Comparison of ENCODE assay signal across 8 cellular contexts in genomic region chr14:106335108-106335429, GRCh38.
DNase-seq lines count a peak whose midpoint lies in the region; ATAC-seq, FAIRE-seq and TF ChIP-seq lines count a peak whose summit lies in the region.
"Not testable (repeated sequence)": the region's sequence is repeated elsewhere in the genome, so short reads cannot be mapped to it uniquely, and the experiment has no call there.

No MANE protein-coding gene starts in this region.

- H3K27me3 Mint-ChIP-seq in CD8-positive, alpha-beta T cell (ENCODE audit: low read depth): peaks cover 24% of the 10 kb centered on the region
- H3K27me3 Mint-ChIP-seq in activated CD8-positive, alpha-beta T cell treated with anti-CD3 and anti-CD28 coated beads, Interleukin-2, amount 10 ng/mL, durations not matched to agents 7 days and 5 days (ENCODE audit: low read depth): peaks cover 32% of the 10 kb centered on the region
- H3K27me3 Mint-ChIP-seq in naive B cell: not testable (repeated sequence)

- not testable (repeated sequence) for DNase-seq in CD8-positive, alpha-beta T cell; OCI-LY7 (ENCODE audit: low spot score); activated CD8-positive, alpha-beta T cell treated with anti-CD3 and anti-CD28 coated beads, Interleukin-2, amount 10 ng/mL, durations not matched to agents 7 days and 5 days; GM12878 (ENCODE audit: low read depth, low spot score); naive B cell

- not testable (repeated sequence) for H3K4me1 ChIP-seq in CD8-positive, alpha-beta T cell (ENCODE audit: insufficient read depth, low read length); GM12878 (ENCODE audit: control insufficient read depth, insufficient read depth, low read length)
- H3K4me1 ChIP-seq in Loucy (ENCODE audit: insufficient read depth, low read length, poor library complexity, severe bottlenecking) (peaks cover 44% of the 10 kb centered on the region), OCI-LY7 (ENCODE audit: insufficient read depth, low read length, poor library complexity, severe bottlenecking) (peaks cover 46% of the 10 kb centered on the region)

- H3K9ac ChIP-seq in Loucy (ENCODE audit: low read depth, low read length, poor library complexity, severe bottlenecking): peak overlapping the region; percentile 75
- not testable (repeated sequence) for H3K9ac ChIP-seq in GM12878 (ENCODE audit: control insufficient read depth, insufficient read depth, low read length)

- CTCF ChIA-PET in CD8-positive, alpha-beta T cell (lab: Charles Lee); OCI-LY7 (lab: Charles Lee; ENCODE audit: unreplicated experiment); GM12878 (lab: Yijun Ruan, JAX): not testable (repeated sequence)
- CTCF ChIA-PET in activated CD8-positive, alpha-beta T cell treated with anti-CD3 and anti-CD28 coated beads, Interleukin-2, amount 10 ng/mL, durations not matched to agents 7 days and 5 days (lab: Charles Lee): interaction anchor here (0.7 kb wide), 1 partner anchor 43 kb away, joined by 3 read pairs; no protein-coding TSS in a partner anchor

- not testable (repeated sequence) for H2AFZ ChIP-seq in Loucy (ENCODE audit: low read length); GM12878 (ENCODE audit: control insufficient read depth, low read depth, low read length)
- peak overlapping the region; percentile 94 for H2AFZ ChIP-seq in OCI-LY7 (ENCODE audit: low read length)

- not testable (repeated sequence) for H3K4me1 Mint-ChIP-seq in CD8-positive, alpha-beta T cell (ENCODE audit: low read depth); activated CD8-positive, alpha-beta T cell treated with anti-CD3 and anti-CD28 coated beads, Interleukin-2, amount 10 ng/mL, durations not matched to agents 7 days and 5 days (ENCODE audit: low read depth)
- H3K4me1 Mint-ChIP-seq in naive B cell: peaks cover 0 to 15% (median 0%) of the 10 kb centered on the region in 3 donors

- not testable (repeated sequence) for H3K27ac ChIP-seq in 22Rv1; CD8-positive, alpha-beta T cell (ENCODE audit: low read depth, low read length); GM12878 (ENCODE audit: control insufficient read depth, insufficient read depth)
- H3K27ac ChIP-seq in OCI-LY7 (ENCODE audit: low read depth, low read length, poor library complexity, severe bottlenecking): peak overlapping the region; percentile 30

- not testable (repeated sequence) for H3K9me3 Mint-ChIP-seq in CD8-positive, alpha-beta T cell; activated CD8-positive, alpha-beta T cell treated with anti-CD3 and anti-CD28 coated beads, Interleukin-2, amount 10 ng/mL, durations not matched to agents 7 days and 5 days (ENCODE audit: insufficient read depth); naive B cell

- RAD21 ChIA-PET in GM12878 (lab: Charles Lee; ENCODE audit: unreplicated experiment): not testable (repeated sequence)

- H3K27me3 ChIP-seq in CD8-positive, alpha-beta T cell (ENCODE audit: insufficient read depth, low read length); Loucy (ENCODE audit: insufficient read depth, low read length, poor library complexity, severe bottlenecking); GM12878 (replicated peaks in 1 of 2; ENCODE audit: control insufficient read depth in 2 of 2, insufficient read depth in 2 of 2, low read length in 1 of 2): not testable (repeated sequence)

- POLR2A ChIA-PET in CD8-positive, alpha-beta T cell (lab: Charles Lee); OCI-LY7 (lab: Charles Lee); activated CD8-positive, alpha-beta T cell treated with anti-CD3 and anti-CD28 coated beads, Interleukin-2, amount 10 ng/mL, durations not matched to agents 7 days and 5 days (lab: Charles Lee); GM12878 (lab: Charles Lee): not testable (repeated sequence)

- FAIRE-seq in GM12878 (lab: Jason Lieb, UNC): not testable (repeated sequence)

- TF ChIP-seq EP300 in GM12878 (IDR thresholded peaks at IDR 0.05; ENCODE audit: borderline replicate concordance in 1 of 2, control insufficient read depth in 1 of 2, low read depth in 2 of 2, low read length in 2 of 2): not testable (repeated sequence)

- H3K36me3 ChIP-seq in CD8-positive, alpha-beta T cell (ENCODE audit: insufficient read depth, low read length); Loucy (ENCODE audit: insufficient read depth, low read length); OCI-LY7 (ENCODE audit: insufficient read depth, low read length); GM12878 (ENCODE audit: control insufficient read depth in 2 of 2, insufficient read depth in 2 of 2, low read length in 1 of 2): not testable (repeated sequence)

- peaks cover 40% of the 10 kb centered on the region for H3K79me2 ChIP-seq in Loucy (ENCODE audit: insufficient read depth, low read length)
- not testable (repeated sequence) for H3K79me2 ChIP-seq in OCI-LY7 (ENCODE audit: insufficient read depth, low read depth, low read length); GM12878 (ENCODE audit: control insufficient read depth, insufficient read depth, low read length)

- WGBS in GM12878 (ENCODE audit: insufficient coverage, insufficient replicate concordance, low lambda C conversion rate, missing lambda C conversion rate): 0% methylated on average over 1 of the region's 6 CpGs

- H3K4me3 Mint-ChIP-seq in CD8-positive, alpha-beta T cell; activated CD8-positive, alpha-beta T cell treated with anti-CD3 and anti-CD28 coated beads, Interleukin-2, amount 10 ng/mL, durations not matched to agents 7 days and 5 days: not testable (repeated sequence)
- peak overlapping the region in 6 of 8 donors; percentile 35 to 88 (median 53) for H3K4me3 Mint-ChIP-seq in naive B cell

- not testable (repeated sequence) for H4K20me1 ChIP-seq in Loucy (ENCODE audit: insufficient read depth, low read length, poor library complexity, severe bottlenecking); OCI-LY7 (ENCODE audit: insufficient read depth, low read length); GM12878 (ENCODE audit: control insufficient read depth, insufficient read depth)

- SMC1A ChIA-PET in GM12878 (lab: Charles Lee; ENCODE audit: uncharacterized antibody, unreplicated experiment): not testable (repeated sequence)

- not testable (repeated sequence) for TF ChIP-seq RAD21 in GM12878 (IDR thresholded peaks at IDR 0.05; ENCODE audit: insufficient read depth, low read depth, low read length)

- ATAC-seq in CD8-positive, alpha-beta T cell: peak; percentile 20
- ATAC-seq in GM18868 (IDR thresholded peaks at IDR 0.05; ENCODE audit: unreplicated experiment): peak; percentile 23
- ATAC-seq in activated CD8-positive, alpha-beta T cell treated with anti-CD3 and anti-CD28 coated beads, Interleukin-2, amount 10 ng/mL, durations not matched to agents 7 days and 5 days: peak; percentile 44
- ATAC-seq in GM12878: peak; percentile 50
- peak; percentile 16 to 20 for ATAC-seq in naive B cell (ENCODE audit: low read depth in 2 of 2)

- H3K27ac Mint-ChIP-seq in CD8-positive, alpha-beta T cell; activated CD8-positive, alpha-beta T cell treated with anti-CD3 and anti-CD28 coated beads, Interleukin-2, amount 10 ng/mL, durations not matched to agents 7 days and 5 days: not testable (repeated sequence)
- H3K27ac Mint-ChIP-seq in naive B cell: peak overlapping the region in 1 of 6 donors; percentile 33

- H3F3A ChIP-seq in Loucy (ENCODE audit: low read depth): not testable (repeated sequence)

- H3K4me3 ChIP-seq in CD8-positive, alpha-beta T cell (ENCODE audit: low read depth, low read length); OCI-LY7 (ENCODE audit: low read depth, low read length, poor library complexity, severe bottlenecking); GM12878: not testable (repeated sequence)
- peak overlapping the region; percentile 65 for H3K4me3 ChIP-seq in Loucy (ENCODE audit: low read length, poor library complexity, severe bottlenecking)

- BruUV-seq in OCI-LY7 (replicated peaks; lab: Mats Ljungman, UMichigan); GM12878 (replicated peaks; lab: Mats Ljungman, UMichigan): not testable (repeated sequence)

- peak; percentile 10 for TF ChIP-seq CTCF in 22Rv1 (IDR thresholded peaks at IDR 0.05)
- TF ChIP-seq CTCF in CD8-positive, alpha-beta T cell (IDR thresholded peaks at IDR 0.05); Loucy (conservative IDR thresholded peaks at IDR 0.05; ENCODE audit: low read length); OCI-LY7 (conservative IDR thresholded peaks at IDR 0.05; ENCODE audit: low read length); GM12878 (IDR thresholded peaks at IDR 0.05 in 2 of 3, conservative IDR thresholded peaks at IDR 0.05 in 1 of 3; ENCODE audit: control insufficient read depth in 2 of 3, extremely low read depth in 1 of 3, insufficient read depth in 1 of 3, low read depth in 3 of 3, low read length in 3 of 3): not testable (repeated sequence)

- intact Hi-C loops in CD8-positive, alpha-beta T cell (cut with DNase I, micrococcal nuclease); OCI-LY7 (cut with micrococcal nuclease; ENCODE audit: unreplicated experiment); GM12878 (cut with micrococcal nuclease; ENCODE audit: unreplicated experiment): not testable (repeated sequence)

- in situ Hi-C loops in GM12878 (cut with MboI): not testable (repeated sequence)

- not testable (repeated sequence) for H3K9me3 ChIP-seq in CD8-positive, alpha-beta T cell (ENCODE audit: low read length); Loucy (ENCODE audit: insufficient read depth, low read depth, low read length); OCI-LY7 (ENCODE audit: low read length); GM12878 (replicated peaks; ENCODE audit: control insufficient read depth, insufficient read depth, low read length)

- TF ChIP-seq POLR2A in GM12878 (IDR thresholded peaks at IDR 0.05; ENCODE audit: low read depth, low read length): not testable (repeated sequence)

- H3K4me2 ChIP-seq in Loucy (ENCODE audit: low read depth, low read length, poor library complexity, severe bottlenecking) (peak overlapping the region; percentile 62), OCI-LY7 (ENCODE audit: low read length) (peak overlapping the region; percentile 64)
- not testable (repeated sequence) for H3K4me2 ChIP-seq in GM12878 (ENCODE audit: control insufficient read depth, insufficient read depth)

- H3K9me2 ChIP-seq in Loucy (replicated peaks; ENCODE audit: low read depth, low read length); OCI-LY7 (ENCODE audit: insufficient read depth, low read length): not testable (repeated sequence)

- not testable (repeated sequence) for H3K36me3 Mint-ChIP-seq in CD8-positive, alpha-beta T cell; activated CD8-positive, alpha-beta T cell treated with anti-CD3 and anti-CD28 coated beads, Interleukin-2, amount 10 ng/mL, durations not matched to agents 7 days and 5 days (ENCODE audit: low read depth); naive B cell
